In the genomic region with DNA sequence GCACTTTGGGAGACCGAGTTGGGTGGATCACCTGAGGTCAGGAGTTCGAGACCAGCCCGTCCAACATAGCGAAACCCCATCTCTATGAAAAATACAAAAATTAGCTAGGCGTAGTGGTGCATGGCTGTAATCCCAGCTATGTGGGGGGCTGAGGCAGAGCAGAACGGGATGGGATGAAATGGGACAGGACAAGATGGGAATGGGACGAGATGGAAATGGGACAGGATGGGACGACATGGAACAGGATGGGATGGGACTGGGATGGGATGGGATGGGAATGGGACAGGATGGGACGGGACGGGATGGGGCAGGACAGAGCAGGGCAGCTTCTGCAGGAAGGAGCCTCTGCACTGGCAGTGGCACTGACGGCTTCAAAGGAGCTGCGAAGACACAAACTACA, we compare ENCODE assay signal across 1 cellular context.
TF ChIP-seq lines count a peak whose summit lies in the region.

No MANE protein-coding gene starts in this region.

TF ChIP-seq in GM23338, 12 proteins besides CTCF, POLR2A, EP300 and RAD21 (continued from another document):
- TF ChIP-seq, protein P1, sequence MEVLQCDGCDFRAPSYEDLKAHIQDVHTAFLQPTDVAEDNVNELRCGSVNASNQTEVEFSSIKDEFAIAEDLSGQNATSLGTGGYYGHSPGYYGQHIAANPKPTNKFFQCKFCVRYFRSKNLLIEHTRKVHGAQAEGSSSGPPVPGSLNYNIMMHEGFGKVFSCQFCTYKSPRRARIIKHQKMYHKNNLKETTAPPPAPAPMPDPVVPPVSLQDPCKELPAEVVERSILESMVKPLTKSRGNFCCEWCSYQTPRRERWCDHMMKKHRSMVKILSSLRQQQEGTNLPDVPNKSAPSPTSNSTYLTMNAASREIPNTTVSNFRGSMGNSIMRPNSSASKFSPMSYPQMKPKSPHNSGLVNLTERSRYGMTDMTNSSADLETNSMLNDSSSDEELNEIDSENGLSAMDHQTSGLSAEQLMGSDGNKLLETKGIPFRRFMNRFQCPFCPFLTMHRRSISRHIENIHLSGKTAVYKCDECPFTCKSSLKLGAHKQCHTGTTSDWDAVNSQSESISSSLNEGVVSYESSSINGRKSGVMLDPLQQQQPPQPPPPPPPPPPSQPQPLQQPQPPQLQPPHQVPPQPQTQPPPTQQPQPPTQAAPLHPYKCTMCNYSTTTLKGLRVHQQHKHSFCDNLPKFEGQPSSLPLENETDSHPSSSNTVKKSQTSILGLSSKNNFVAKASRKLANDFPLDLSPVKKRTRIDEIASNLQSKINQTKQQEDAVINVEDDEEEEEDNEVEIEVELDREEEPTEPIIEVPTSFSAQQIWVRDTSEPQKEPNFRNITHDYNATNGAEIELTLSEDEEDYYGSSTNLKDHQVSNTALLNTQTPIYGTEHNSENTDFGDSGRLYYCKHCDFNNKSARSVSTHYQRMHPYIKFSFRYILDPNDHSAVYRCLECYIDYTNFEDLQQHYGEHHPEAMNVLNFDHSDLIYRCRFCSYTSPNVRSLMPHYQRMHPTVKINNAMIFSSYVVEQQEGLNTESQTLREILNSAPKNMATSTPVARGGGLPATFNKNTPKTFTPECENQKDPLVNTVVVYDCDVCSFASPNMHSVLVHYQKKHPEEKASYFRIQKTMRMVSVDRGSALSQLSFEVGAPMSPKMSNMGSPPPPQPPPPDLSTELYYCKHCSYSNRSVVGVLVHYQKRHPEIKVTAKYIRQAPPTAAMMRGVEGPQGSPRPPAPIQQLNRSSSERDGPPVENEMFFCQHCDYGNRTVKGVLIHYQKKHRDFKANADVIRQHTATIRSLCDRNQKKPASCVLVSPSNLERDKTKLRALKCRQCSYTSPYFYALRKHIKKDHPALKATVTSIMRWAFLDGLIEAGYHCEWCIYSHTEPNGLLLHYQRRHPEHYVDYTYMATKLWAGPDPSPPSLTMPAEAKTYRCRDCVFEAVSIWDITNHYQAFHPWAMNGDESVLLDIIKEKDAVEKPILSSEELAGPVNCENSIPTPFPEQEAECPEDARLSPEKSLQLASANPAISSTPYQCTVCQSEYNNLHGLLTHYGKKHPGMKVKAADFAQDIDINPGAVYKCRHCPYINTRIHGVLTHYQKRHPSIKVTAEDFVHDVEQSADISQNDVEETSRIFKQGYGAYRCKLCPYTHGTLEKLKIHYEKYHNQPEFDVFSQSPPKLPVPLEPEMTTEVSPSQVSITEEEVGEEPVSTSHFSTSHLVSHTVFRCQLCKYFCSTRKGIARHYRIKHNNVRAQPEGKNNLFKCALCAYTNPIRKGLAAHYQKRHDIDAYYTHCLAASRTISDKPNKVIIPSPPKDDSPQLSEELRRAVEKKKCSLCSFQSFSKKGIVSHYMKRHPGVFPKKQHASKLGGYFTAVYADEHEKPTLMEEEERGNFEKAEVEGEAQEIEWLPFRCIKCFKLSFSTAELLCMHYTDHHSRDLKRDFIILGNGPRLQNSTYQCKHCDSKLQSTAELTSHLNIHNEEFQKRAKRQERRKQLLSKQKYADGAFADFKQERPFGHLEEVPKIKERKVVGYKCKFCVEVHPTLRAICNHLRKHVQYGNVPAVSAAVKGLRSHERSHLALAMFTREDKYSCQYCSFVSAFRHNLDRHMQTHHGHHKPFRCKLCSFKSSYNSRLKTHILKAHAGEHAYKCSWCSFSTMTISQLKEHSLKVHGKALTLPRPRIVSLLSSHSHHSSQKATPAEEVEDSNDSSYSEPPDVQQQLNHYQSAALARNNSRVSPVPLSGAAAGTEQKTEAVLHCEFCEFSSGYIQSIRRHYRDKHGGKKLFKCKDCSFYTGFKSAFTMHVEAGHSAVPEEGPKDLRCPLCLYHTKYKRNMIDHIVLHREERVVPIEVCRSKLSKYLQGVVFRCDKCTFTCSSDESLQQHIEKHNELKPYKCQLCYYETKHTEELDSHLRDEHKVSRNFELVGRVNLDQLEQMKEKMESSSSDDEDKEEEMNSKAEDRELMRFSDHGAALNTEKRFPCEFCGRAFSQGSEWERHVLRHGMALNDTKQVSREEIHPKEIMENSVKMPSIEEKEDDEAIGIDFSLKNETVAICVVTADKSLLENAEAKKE (CRISPR knock-in tag; IDR thresholded peaks at IDR 0.05): no peak
- TF ChIP-seq NANOG (IDR thresholded peaks at IDR 0.05; ENCODE audit: borderline replicate concordance): no peak
- TF ChIP-seq, protein P2, sequence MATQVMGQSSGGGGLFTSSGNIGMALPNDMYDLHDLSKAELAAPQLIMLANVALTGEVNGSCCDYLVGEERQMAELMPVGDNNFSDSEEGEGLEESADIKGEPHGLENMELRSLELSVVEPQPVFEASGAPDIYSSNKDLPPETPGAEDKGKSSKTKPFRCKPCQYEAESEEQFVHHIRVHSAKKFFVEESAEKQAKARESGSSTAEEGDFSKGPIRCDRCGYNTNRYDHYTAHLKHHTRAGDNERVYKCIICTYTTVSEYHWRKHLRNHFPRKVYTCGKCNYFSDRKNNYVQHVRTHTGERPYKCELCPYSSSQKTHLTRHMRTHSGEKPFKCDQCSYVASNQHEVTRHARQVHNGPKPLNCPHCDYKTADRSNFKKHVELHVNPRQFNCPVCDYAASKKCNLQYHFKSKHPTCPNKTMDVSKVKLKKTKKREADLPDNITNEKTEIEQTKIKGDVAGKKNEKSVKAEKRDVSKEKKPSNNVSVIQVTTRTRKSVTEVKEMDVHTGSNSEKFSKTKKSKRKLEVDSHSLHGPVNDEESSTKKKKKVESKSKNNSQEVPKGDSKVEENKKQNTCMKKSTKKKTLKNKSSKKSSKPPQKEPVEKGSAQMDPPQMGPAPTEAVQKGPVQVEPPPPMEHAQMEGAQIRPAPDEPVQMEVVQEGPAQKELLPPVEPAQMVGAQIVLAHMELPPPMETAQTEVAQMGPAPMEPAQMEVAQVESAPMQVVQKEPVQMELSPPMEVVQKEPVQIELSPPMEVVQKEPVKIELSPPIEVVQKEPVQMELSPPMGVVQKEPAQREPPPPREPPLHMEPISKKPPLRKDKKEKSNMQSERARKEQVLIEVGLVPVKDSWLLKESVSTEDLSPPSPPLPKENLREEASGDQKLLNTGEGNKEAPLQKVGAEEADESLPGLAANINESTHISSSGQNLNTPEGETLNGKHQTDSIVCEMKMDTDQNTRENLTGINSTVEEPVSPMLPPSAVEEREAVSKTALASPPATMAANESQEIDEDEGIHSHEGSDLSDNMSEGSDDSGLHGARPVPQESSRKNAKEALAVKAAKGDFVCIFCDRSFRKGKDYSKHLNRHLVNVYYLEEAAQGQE (IDR thresholded peaks at IDR 0.05; ENCODE audit: unreplicated experiment): no peak
- TF ChIP-seq EZH2phosphoT487 (IDR thresholded peaks at IDR 0.05; ENCODE audit: unreplicated experiment): no peak
- no peak for TF ChIP-seq POLR2AphosphoS5 (IDR thresholded peaks at IDR 0.05; ENCODE audit: low read depth)
- no peak for TF ChIP-seq EZH2 (IDR thresholded peaks at IDR 0.05; ENCODE audit: low read depth, unreplicated experiment)
- no peak for TF ChIP-seq STAT1 (IDR thresholded peaks at IDR 0.05; ENCODE audit: unreplicated experiment)
- TF ChIP-seq JUNB (IDR thresholded peaks at IDR 0.05; ENCODE audit: unreplicated experiment): no peak
- TF ChIP-seq ZNF114 (CRISPR knock-in tag; IDR thresholded peaks at IDR 0.05): no peak
- TF ChIP-seq ZNF331 (CRISPR knock-in tag; IDR thresholded peaks at IDR 0.05; ENCODE audit: low read depth): no peak
- TF ChIP-seq, protein P3, sequence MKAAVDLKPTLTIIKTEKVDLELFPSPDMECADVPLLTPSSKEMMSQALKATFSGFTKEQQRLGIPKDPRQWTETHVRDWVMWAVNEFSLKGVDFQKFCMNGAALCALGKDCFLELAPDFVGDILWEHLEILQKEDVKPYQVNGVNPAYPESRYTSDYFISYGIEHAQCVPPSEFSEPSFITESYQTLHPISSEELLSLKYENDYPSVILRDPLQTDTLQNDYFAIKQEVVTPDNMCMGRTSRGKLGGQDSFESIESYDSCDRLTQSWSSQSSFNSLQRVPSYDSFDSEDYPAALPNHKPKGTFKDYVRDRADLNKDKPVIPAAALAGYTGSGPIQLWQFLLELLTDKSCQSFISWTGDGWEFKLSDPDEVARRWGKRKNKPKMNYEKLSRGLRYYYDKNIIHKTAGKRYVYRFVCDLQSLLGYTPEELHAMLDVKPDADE (IDR thresholded peaks at IDR 0.05): no peak
TF ChIP-seq in GM23338: peak in this region for 0.
